ENCODE assay signal across 9 cellular contexts in the genomic region with DNA sequence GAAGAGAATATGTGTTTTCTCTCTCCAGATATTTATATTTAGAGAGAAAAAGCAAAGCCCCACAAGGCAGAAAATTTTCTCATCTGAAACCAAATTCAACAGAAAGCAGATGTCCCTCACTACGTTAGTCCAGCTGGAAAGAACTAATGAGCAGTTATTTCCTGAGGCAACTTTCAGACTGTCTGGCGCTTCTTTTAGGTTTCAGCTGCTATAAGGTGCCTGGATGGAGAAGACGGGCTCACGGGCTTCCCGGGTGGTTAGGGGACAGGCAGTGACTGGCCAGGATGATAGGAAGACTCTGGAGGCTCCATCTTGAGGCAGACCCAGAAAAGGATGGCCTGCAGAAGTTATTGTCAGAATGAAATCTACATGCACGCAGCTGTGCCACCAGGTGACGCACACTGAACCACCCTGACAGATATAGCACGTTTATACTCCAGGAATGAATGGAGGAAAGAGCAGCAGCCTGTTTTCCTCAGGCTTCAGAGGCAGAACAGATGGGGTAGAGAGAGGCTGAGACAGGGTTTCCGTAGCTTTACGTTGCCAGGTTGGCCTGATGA. TPM values are rescaled to one million over a fixed set of nuclear protein-coding genes. Genes with fewer than 3 reads are reported as not detected.
DNase-seq lines count a peak whose midpoint lies in the region; ATAC-seq and TF ChIP-seq lines count a peak whose summit lies in the region.
"Had no signal": no experiment of that assay in that cellular context is flagged by ENCODE, and none has a peak within 500 bp of the region (broad histone marks: within the 10 kb centered on the region; RNA-seq: fewer than 3 reads in every experiment).

No MANE protein-coding gene starts in this region.

- H2AK5ac ChIP-seq in trophoblast cell (ENCODE audit: low read length), result no peak overlapping the region

- no peak overlapping the region for H3K4me3 Mint-ChIP-seq in activated naive CD4-positive, alpha-beta T cell treated with anti-CD3 and anti-CD28 coated beads, Interleukin-2, amount 10 ng/mL, durations not matched to agents 7 days and 5 days

- no peak for TF ChIP-seq CTCF in upper lobe of right lung (IDR thresholded peaks at IDR 0.05)

- no peaks in the 10 kb centered on the region for H3K9me3 Mint-ChIP-seq in activated naive CD4-positive, alpha-beta T cell treated with anti-CD3 and anti-CD28 coated beads, Interleukin-2, amount 10 ng/mL, durations not matched to agents 7 days and 5 days

- no peaks in the 10 kb centered on the region for H3K79me2 ChIP-seq in trophoblast cell (ENCODE audit: control insufficient read depth, insufficient read depth, low read length, poor library complexity)

- H2BK12ac ChIP-seq in trophoblast cell (ENCODE audit: low read length), result no peak overlapping the region

- ATAC-seq in GM18511 (IDR thresholded peaks at IDR 0.05; ENCODE audit: unreplicated experiment), result peak; percentile 82
- peak; percentile 70 for ATAC-seq in HG02759 (IDR thresholded peaks at IDR 0.05; ENCODE audit: unreplicated experiment)
- ATAC-seq in upper lobe of right lung, result no peak

- no peak overlapping the region for H3K27ac ChIP-seq in trophoblast cell (ENCODE audit: low read depth, low read length)
- H3K27ac ChIP-seq in upper lobe of right lung, result no peak overlapping the region
- H3K27ac ChIP-seq: epithelial cell of prostate had no signal

- DNase-seq in RPMI8226 (peak; percentile 80), trophoblast cell (peak; percentile 65 to 73), NCI-H2196 treated with DMSO at 0.1 percent for 48 hours (lab: John Stamatoyannopoulos, UW; ENCODE audit: unreplicated experiment) (no peak), dermis blood vessel endothelial cell (no peak), upper lobe of right lung (no peak)
- no peak for DNase-seq in activated naive CD4-positive, alpha-beta T cell treated with anti-CD3 and anti-CD28 coated beads, Interleukin-2, amount 10 ng/mL, durations not matched to agents 7 days and 5 days

- H3K9ac ChIP-seq in trophoblast cell (ENCODE audit: low read length), result no peak overlapping the region

- H3K27me3 Mint-ChIP-seq in activated naive CD4-positive, alpha-beta T cell treated with anti-CD3 and anti-CD28 coated beads, Interleukin-2, amount 10 ng/mL, durations not matched to agents 7 days and 5 days, result peaks cover 37% of the 10 kb centered on the region

- H3K18ac ChIP-seq in trophoblast cell (ENCODE audit: low read length), result no peak overlapping the region

- H3K36me3 Mint-ChIP-seq in activated naive CD4-positive, alpha-beta T cell treated with anti-CD3 and anti-CD28 coated beads, Interleukin-2, amount 10 ng/mL, durations not matched to agents 7 days and 5 days, result no peaks in the 10 kb centered on the region

- no peak overlapping the region for H3K27ac Mint-ChIP-seq in activated naive CD4-positive, alpha-beta T cell treated with anti-CD3 and anti-CD28 coated beads, Interleukin-2, amount 10 ng/mL, durations not matched to agents 7 days and 5 days

- H4K12ac ChIP-seq in trophoblast cell (ENCODE audit: low read depth, low read length), result no peak overlapping the region

- H4K8ac ChIP-seq in trophoblast cell (ENCODE audit: low read depth, low read length), result no peak overlapping the region

- no peaks in the 10 kb centered on the region for H3K79me1 ChIP-seq in trophoblast cell (ENCODE audit: low read length)

- H4K91ac ChIP-seq in trophoblast cell (ENCODE audit: low read depth, low read length), result no peak overlapping the region

- H3K4ac ChIP-seq in trophoblast cell (ENCODE audit: low read depth, low read length), result no peak overlapping the region

- CTCF ChIA-PET in activated naive CD4-positive, alpha-beta T cell treated with anti-CD3 and anti-CD28 coated beads, Interleukin-2, amount 10 ng/mL, durations not matched to agents 7 days and 5 days (lab: Charles Lee), result interaction anchor here (0.7 kb wide), 1 partner anchor 28 kb away, joined by 3 read pairs; no protein-coding TSS in a partner anchor

- H3K23ac ChIP-seq in trophoblast cell (ENCODE audit: low read length), result no peak overlapping the region

- no peak overlapping the region for H3K14ac ChIP-seq in trophoblast cell (ENCODE audit: low read length)

- H3K4me1 ChIP-seq in trophoblast cell (ENCODE audit: control insufficient read depth in 1 of 2, insufficient read depth in 2 of 2, low read length in 2 of 2) (peaks cover 0 to under 1% of the 10 kb centered on the region in 2 experiments), upper lobe of right lung (no peaks in the 10 kb centered on the region)

- no peaks in the 10 kb centered on the region for H3K4me1 Mint-ChIP-seq in activated naive CD4-positive, alpha-beta T cell treated with anti-CD3 and anti-CD28 coated beads, Interleukin-2, amount 10 ng/mL, durations not matched to agents 7 days and 5 days

- H3K27me3 ChIP-seq in trophoblast cell (ENCODE audit: insufficient read depth, low read length) (no peaks in the 10 kb centered on the region), upper lobe of right lung (no peaks in the 10 kb centered on the region)

- H3K9me3 ChIP-seq in trophoblast cell (ENCODE audit: insufficient read depth, low read depth, low read length) (no peaks in the 10 kb centered on the region), upper lobe of right lung (no peaks in the 10 kb centered on the region)

- no peak overlapping the region for H2AFZ ChIP-seq in trophoblast cell (ENCODE audit: insufficient read depth, low read length, poor library complexity)

- H3K4me3 ChIP-seq in trophoblast cell (ENCODE audit: low read depth, low read length) (no peak overlapping the region), upper lobe of right lung (no peak overlapping the region)

- no CpG with 5 or more reads among the region's 10 CpGs for WGBS in trophoblast cell (ENCODE audit: extremely low coverage, insufficient coverage, insufficient read length)

- no peak overlapping the region for H3K4me2 ChIP-seq in trophoblast cell (ENCODE audit: low read length)

- H2BK120ac ChIP-seq in trophoblast cell (ENCODE audit: insufficient read depth, low read length, poor library complexity), result no peak overlapping the region

- intact Hi-C loops in upper lobe of right lung (cut with DNase I), result no loop called here

- no peak overlapping the region for H2BK5ac ChIP-seq in trophoblast cell (ENCODE audit: low read depth, low read length, poor library complexity)

- no peaks in the 10 kb centered on the region for H3K36me3 ChIP-seq in trophoblast cell (ENCODE audit: control insufficient read depth in 1 of 2, insufficient read depth in 2 of 2, low read length in 2 of 2)
- no peaks in the 10 kb centered on the region for H3K36me3 ChIP-seq in upper lobe of right lung

RNA-seq across cellular contexts. Expression of gene MRPL35, which starts 50.7 kb away (rescaled TPM):
- polyA plus RNA-seq in trophoblast cell (2013), result 24.7 and 26.3 TPM in 2 replicates
- 43.2 and 63.1 TPM in 2 replicates for total RNA-seq in dermis blood vessel endothelial cell
- total RNA-seq in upper lobe of right lung, result 16.7 TPM

RNA-seq across cellular contexts. Expression of gene IMMT, which starts 54.7 kb away (rescaled TPM):
- 71.2 and 73.5 TPM in 2 replicates for polyA plus RNA-seq in trophoblast cell (2013)
- total RNA-seq in dermis blood vessel endothelial cell (58.5 and 91.5 TPM in 2 replicates), upper lobe of right lung (54.9 TPM)

Comparison
In these comparisons a context has a peak if more than half of its experiments do, and no peak if none do; other contexts are left out.
1. DNase-seq: peak in RPMI8226 (single experiment) and trophoblast cell (2 of 2); none in NCI-H2196 treated with DMSO at 0.1 percent for 48 hours (single experiment), activated naive CD4-positive, alpha-beta T cell treated with anti-CD3 and anti-CD28 coated beads, Interleukin-2, amount 10 ng/mL, durations not matched to agents 7 days and 5 days (single experiment), dermis blood vessel endothelial cell (single experiment) and upper lobe of right lung (single experiment).